Comparison of ENCODE assay signal across 8 cellular contexts in genomic region chr17:81636505-81637288, GRCh38. TPM values are rescaled to one million over a fixed set of nuclear protein-coding genes. Genes with fewer than 3 reads are reported as not detected.
DNase-seq lines count a peak whose midpoint lies in the region; ATAC-seq, FAIRE-seq and TF ChIP-seq lines count a peak whose summit lies in the region.

Gene NPLOC4 (minus strand): TSS chr17:81637112. CDS start chr17:81636930, 182 bp downstream.
Gene TSPAN10 (plus strand): TSS chr17:81637196. CDS start chr17:81642413, 5,217 bp downstream.

- peak within 1 kb of the TSS; percentile 77 to 87 for H3K27ac ChIP-seq in kidney (ENCODE audit: low read depth in 2 of 2, low read length in 2 of 2)

- FAIRE-seq in kidney (lab: Jason Lieb, UNC), result no peak

- peak within 1 kb of the TSS; percentile 93 for H3K4me3 Mint-ChIP-seq in central memory CD8-positive, alpha-beta T cell

- peaks cover 17% of the 10 kb centered on the region for H3K4me1 Mint-ChIP-seq in central memory CD8-positive, alpha-beta T cell

- peak; percentile 10 for TF ChIP-seq CTCF in kidney (IDR thresholded peaks at IDR 0.05; ENCODE audit: borderline replicate concordance, extremely low read depth, insufficient read depth)

- ATAC-seq in GM18858 (IDR thresholded peaks at IDR 0.05; ENCODE audit: unreplicated experiment) (peak; percentile 54), HG03103 (IDR thresholded peaks at IDR 0.05; ENCODE audit: low read depth, unreplicated experiment) (peak; percentile 88)
- peak; percentile 90 to 91 for ATAC-seq in activated CD4-positive, CD25-positive, alpha-beta regulatory T cell treated with anti-CD3 and anti-CD28 coated beads, Interleukin-2, amount 50 U/mL, for 24 hours
- peak; percentile 86 for ATAC-seq in central memory CD8-positive, alpha-beta T cell (replicated peaks; ENCODE audit: extremely low read depth, poor library complexity, severe bottlenecking)

- peak within 1 kb of the TSS; percentile 96 for H3K27ac Mint-ChIP-seq in central memory CD8-positive, alpha-beta T cell (ENCODE audit: low read depth)

- peaks cover 8% of the 10 kb centered on the region for H3K36me3 Mint-ChIP-seq in central memory CD8-positive, alpha-beta T cell (ENCODE audit: insufficient read depth)

- H3K9me3 ChIP-seq in kidney (ENCODE audit: control insufficient read depth in 1 of 2, low read length in 2 of 2), result no peaks in the 10 kb centered on the region

- H3K27me3 Mint-ChIP-seq in central memory CD8-positive, alpha-beta T cell, result no peaks in the 10 kb centered on the region

- H3K9ac ChIP-seq in kidney (ENCODE audit: low read length in 2 of 2), result peak within 1 kb of the TSS; percentile 74 to 99

- peak; percentile 68 for DNase-seq in A172 (ENCODE audit: low spot score)
- DNase-seq in NCI-H2227 treated with DMSO at 0.1 percent for 48 hours (lab: John Stamatoyannopoulos, UW), result peak; percentile 74
- peak; percentile 63 to 69 for DNase-seq in central memory CD8-positive, alpha-beta T cell (ENCODE audit: low spot score in 2 of 2)
- peak; percentile 95 for DNase-seq in kidney
- DNase-seq in stimulated activated CD4-positive, alpha-beta T cell treated with anti-CD3 and anti-CD28 coated beads, Interleukin-15, amount 100 ng/mL, for 1 hour (ENCODE audit: low read depth in 1 of 2, low spot score in 1 of 2), result peak; percentile 76 to 85

- no peaks in the 10 kb centered on the region for H3K9me3 Mint-ChIP-seq in central memory CD8-positive, alpha-beta T cell

- H3K36me3 ChIP-seq in kidney (ENCODE audit: control insufficient read depth in 1 of 2, insufficient read depth in 2 of 2, low read length in 2 of 2), result no peaks in the 10 kb centered on the region

- peaks cover 7 to 9% of the 10 kb centered on the region in 2 donors for H3K4me1 ChIP-seq in kidney (ENCODE audit: control insufficient read depth in 1 of 2, insufficient read depth in 1 of 2, low read depth in 1 of 2, low read length in 2 of 2)

- intact Hi-C loops in kidney (cut with DNase I), result no loop called here

- peak within 1 kb of the TSS; percentile 92 to 97 for H3K4me3 ChIP-seq in kidney (ENCODE audit: low read length in 2 of 2)

RNA-seq across cellular contexts. Expression of gene NPLOC4, which starts in this region (rescaled TPM):
- total RNA-seq in A172 (2014; rRNA removed; shearing (Covaris generic)), result 89.3 and 93.9 TPM in 2 replicates
- 86.4 TPM for total RNA-seq in kidney
- 41.5 TPM for polyA plus RNA-seq in kidney (ENCODE audit: insufficient read depth, low read depth, low replicate concordance)

RNA-seq across cellular contexts. Expression of gene TSPAN10, which starts in this region (rescaled TPM):
- total RNA-seq in A172 (2014; rRNA removed; shearing (Covaris generic)), result 5.7 and 6.8 TPM in 2 replicates
- total RNA-seq in kidney, result 2.1 TPM
- 1.9 TPM for polyA plus RNA-seq in kidney (ENCODE audit: insufficient read depth, low read depth, low replicate concordance)

Comparison
In these comparisons a context has a peak if more than half of its experiments do, and no peak if none do; other contexts are left out.
1. Peak in every context shown above with its lines: DNase-seq, ATAC-seq, H3K4me3 ChIP-seq and H3K27ac ChIP-seq.